ENCODE assay signal across 19 cellular contexts in genomic region chr7:132485136-132485535, GRCh38.
DNase-seq lines count a peak whose midpoint lies in the region; ATAC-seq and TF ChIP-seq lines count a peak whose summit lies in the region.
"Had no signal": no experiment of that assay in that cellular context is flagged by ENCODE, and none has a peak within 500 bp of the region (broad histone marks: within the 10 kb centered on the region; RNA-seq: fewer than 3 reads in every experiment).

No MANE protein-coding gene starts in this region.

- H3K27ac Mint-ChIP-seq in activated CD4-positive, alpha-beta T cell treated with anti-CD3 and anti-CD28 coated beads, Interleukin-2, amount 10 ng/mL, durations not matched to agents 24 days and 14 days = no peak overlapping the region
- peak overlapping the region; percentile 79 to 80 for H3K27ac Mint-ChIP-seq in effector memory CD8-positive, alpha-beta T cell
- H3K27ac Mint-ChIP-seq: HFFc6, mesothelial cell of epicardium, type B pancreatic cell had no signal

- peaks cover 7% of the 10 kb centered on the region for H3K9me3 Mint-ChIP-seq in activated CD4-positive, alpha-beta T cell treated with anti-CD3 and anti-CD28 coated beads, Interleukin-2, amount 10 ng/mL, durations not matched to agents 24 days and 14 days
- H3K9me3 Mint-ChIP-seq in effector memory CD8-positive, alpha-beta T cell = no peaks in the 10 kb centered on the region
- H3K9me3 Mint-ChIP-seq: HFFc6, mesothelial cell of epicardium, type B pancreatic cell had no signal

- H3K27ac ChIP-seq in upper lobe of right lung = no peak overlapping the region
- H3K27ac ChIP-seq: body of pancreas had no signal

- no peaks in the 10 kb centered on the region for H3K4me1 ChIP-seq in upper lobe of right lung

- H3K36me3 Mint-ChIP-seq in activated CD4-positive, alpha-beta T cell treated with anti-CD3 and anti-CD28 coated beads, Interleukin-2, amount 10 ng/mL, durations not matched to agents 24 days and 14 days (ENCODE audit: low read depth) = peaks cover 13% of the 10 kb centered on the region
- H3K36me3 Mint-ChIP-seq in effector memory CD8-positive, alpha-beta T cell (ENCODE audit: insufficient read depth) = peaks cover 4% of the 10 kb centered on the region
- H3K36me3 Mint-ChIP-seq: mesothelial cell of epicardium, type B pancreatic cell had no signal

- intact Hi-C loops in activated CD4-positive, alpha-beta T cell treated with anti-CD3 and anti-CD28 coated beads, Interleukin-2, amount 10 ng/mL, durations not matched to agents 24 days and 14 days (cut with micrococcal nuclease) = no loop called here
- intact Hi-C loops in upper lobe of right lung (cut with DNase I) = no loop called here

- peaks cover 29% of the 10 kb centered on the region for H3K4me1 Mint-ChIP-seq in activated CD4-positive, alpha-beta T cell treated with anti-CD3 and anti-CD28 coated beads, Interleukin-2, amount 10 ng/mL, durations not matched to agents 24 days and 14 days
- H3K4me1 Mint-ChIP-seq in effector memory CD8-positive, alpha-beta T cell (ENCODE audit: low read depth in 2 of 2) = peaks cover 29 to 41% of the 10 kb centered on the region in 2 donors
- H3K4me1 Mint-ChIP-seq: mesothelial cell of epicardium had no signal

- peak overlapping the region; percentile 4 for H3K4me3 Mint-ChIP-seq in activated CD4-positive, alpha-beta T cell treated with anti-CD3 and anti-CD28 coated beads, Interleukin-2, amount 10 ng/mL, durations not matched to agents 24 days and 14 days
- peak overlapping the region; percentile 55 to 66 for H3K4me3 Mint-ChIP-seq in effector memory CD8-positive, alpha-beta T cell
- H3K4me3 Mint-ChIP-seq: HFFc6, mesothelial cell of epicardium, type B pancreatic cell had no signal

- peaks cover 20% of the 10 kb centered on the region for H3K27me3 Mint-ChIP-seq in activated CD4-positive, alpha-beta T cell treated with anti-CD3 and anti-CD28 coated beads, Interleukin-2, amount 10 ng/mL, durations not matched to agents 24 days and 14 days
- peaks cover 7 to 28% of the 10 kb centered on the region in 2 donors for H3K27me3 Mint-ChIP-seq in effector memory CD8-positive, alpha-beta T cell
- H3K27me3 Mint-ChIP-seq: stimulated activated naive CD8-positive, alpha-beta T cell treated with anti-CD3 and anti-CD28 coated beads, Interleukin-15, amount 100 ng/mL, for 72 hours had no signal

- H3K36me3 ChIP-seq in upper lobe of right lung = no peaks in the 10 kb centered on the region

- H3K27me3 ChIP-seq in upper lobe of right lung = no peaks in the 10 kb centered on the region
- H3K27me3 ChIP-seq: body of pancreas had no signal

- no peak for DNase-seq in activated CD4-positive, alpha-beta T cell treated with anti-CD3 and anti-CD28 coated beads, Interleukin-2, amount 10 ng/mL, durations not matched to agents 24 days and 14 days
- no peak for DNase-seq in activated CD4-positive, alpha-beta T cell treated with anti-CD3 and anti-CD28 coated beads, Interleukin-2, amount 50 U/mL, for 48 hours
- DNase-seq in NCI-H748 treated with DMSO at 0.1 percent for 48 hours (lab: John Stamatoyannopoulos, UW) (peak; percentile 24), upper lobe of right lung (peak; percentile 4), hippocampal formation (lab: John Stamatoyannopoulos, UW) (no peak)
- no peak for DNase-seq in effector memory CD8-positive, alpha-beta T cell
- DNase-seq in stimulated activated CD4-positive, alpha-beta T cell treated with anti-CD3 and anti-CD28 coated beads, Interleukin-15, amount 100 ng/mL, for 24 hours = no peak
- DNase-seq: body of pancreas, HFFc6, left cardiac atrium, NCI-H1105 treated with DMSO at 0.1 percent for 48 hours, NCI-H2171, PC-3, SHP77 had no signal

- no peaks in the 10 kb centered on the region for H3K9me3 ChIP-seq in upper lobe of right lung
- H3K9me3 ChIP-seq: body of pancreas had no signal

- ATAC-seq in effector memory CD8-positive, alpha-beta T cell (replicated peaks) = no peak
- no peak for ATAC-seq in upper lobe of right lung
- ATAC-seq in GM19397 (IDR thresholded peaks at IDR 0.05; ENCODE audit: unreplicated experiment) = no peak
- ATAC-seq: body of pancreas, left cardiac atrium, PC-3 had no signal

- no peak overlapping the region for H3K4me3 ChIP-seq in upper lobe of right lung
- H3K4me3 ChIP-seq: body of pancreas, smooth muscle cell had no signal

- TF ChIP-seq CTCF in upper lobe of right lung (IDR thresholded peaks at IDR 0.05) = no peak

Comparison
In these comparisons a context has a peak if more than half of its experiments do, and no peak if none do; other contexts are left out.
1. DNase-seq: peak in NCI-H748 treated with DMSO at 0.1 percent for 48 hours (single experiment) and upper lobe of right lung (single experiment); none in activated CD4-positive, alpha-beta T cell treated with anti-CD3 and anti-CD28 coated beads, Interleukin-2, amount 10 ng/mL, durations not matched to agents 24 days and 14 days (single experiment), activated CD4-positive, alpha-beta T cell treated with anti-CD3 and anti-CD28 coated beads, Interleukin-2, amount 50 U/mL, for 48 hours (0 of 2), effector memory CD8-positive, alpha-beta T cell (0 of 3), stimulated activated CD4-positive, alpha-beta T cell treated with anti-CD3 and anti-CD28 coated beads, Interleukin-15, amount 100 ng/mL, for 24 hours (single experiment) and hippocampal formation (0 of 2).